ENCODE assay signal across 15 cellular contexts in the genomic region with DNA sequence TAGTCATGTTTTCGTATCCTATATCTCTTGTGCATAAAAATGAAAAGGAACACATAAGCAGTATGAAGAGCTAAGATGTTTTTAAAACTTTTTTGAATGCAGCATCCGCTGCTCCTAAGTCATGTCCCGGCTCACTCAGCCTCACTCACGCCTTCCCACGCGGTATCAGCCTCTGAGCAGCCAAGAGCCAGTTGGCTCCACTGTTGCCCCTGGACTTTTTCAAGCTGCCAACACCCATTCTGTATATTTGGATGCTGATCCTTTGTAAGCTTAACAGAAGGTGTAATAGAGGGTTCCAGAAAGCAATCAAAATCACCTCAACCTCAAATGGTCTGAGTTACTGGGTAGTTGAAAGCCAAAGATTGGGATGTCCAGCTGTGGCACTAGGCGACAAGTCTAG.
DNase-seq lines count a peak whose midpoint lies in the region; ATAC-seq and TF ChIP-seq lines count a peak whose summit lies in the region.
"Had no signal": no experiment of that assay in that cellular context is flagged by ENCODE, and none has a peak within 500 bp of the region (broad histone marks: within the 10 kb centered on the region; RNA-seq: fewer than 3 reads in every experiment).

No MANE protein-coding gene starts in this region.

- TF ChIP-seq POLR2A in heart left ventricle (IDR thresholded peaks at IDR 0.05) = no peak
- no peak for TF ChIP-seq POLR2A in GM18505 (IDR thresholded peaks at IDR 0.05; ENCODE audit: borderline replicate concordance, extremely low read depth, insufficient read depth, insufficient read length)

- no peaks in the 10 kb centered on the region for H3K27me3 ChIP-seq in heart left ventricle

- no peaks in the 10 kb centered on the region for H3K9me3 ChIP-seq in heart left ventricle
- H3K9me3 ChIP-seq: HAP-1 had no signal

- intact Hi-C loops in Right ventricle myocardium superior (cut with DNase I) = no loop called here
- intact Hi-C loops in heart left ventricle (cut with DNase I) = no loop called here
- intact Hi-C loops in left ventricle myocardium superior (cut with micrococcal nuclease) = no loop called here

- ATAC-seq in Right ventricle myocardium superior (ENCODE audit: poor library complexity) (peak; percentile 91), heart left ventricle (peak in 3 of 4 donors; percentile 78 to 93 (median 90)), left ventricle myocardium superior (peak; percentile 95), HG03159 (IDR thresholded peaks at IDR 0.05; ENCODE audit: unreplicated experiment) (no peak), GM18505 (IDR thresholded peaks at IDR 0.05; ENCODE audit: unreplicated experiment) (no peak)

- no peak overlapping the region for H3K27ac ChIP-seq in heart left ventricle

- TF ChIP-seq CTCF in heart left ventricle (IDR thresholded peaks at IDR 0.05) = no peak

- no peak overlapping the region for H3K4me3 ChIP-seq in heart left ventricle
- H3K4me3 ChIP-seq: HAP-1 had no signal

- H3K36me3 ChIP-seq in heart left ventricle = no peaks in the 10 kb centered on the region
- H3K36me3 ChIP-seq: HAP-1 had no signal

- DNase-seq in Right ventricle myocardium superior (no peak), heart left ventricle (peak in 1 of 5 donors; percentile 60), left ventricle myocardium superior (peak; percentile 53)
- DNase-seq in activated CD4-positive, alpha-beta T cell treated with anti-CD3 and anti-CD28 coated beads for 48 hours = no peak
- DNase-seq: C1 segment of cervical spinal cord; Calu3; CD4-positive, alpha-beta memory T cell; COR-L47; DMS79 treated with DMSO at 0.1 percent for 48 hours; GF-D8; GOT3; HFFc6 had no signal

- 61 to 80% (median 67%) methylated on average over 7 of the region's 7 CpGs for WGBS in heart left ventricle, 4 donors

- peaks cover 0 to 7% (median under 1%) of the 10 kb centered on the region in 12 donors for H3K4me1 ChIP-seq in heart left ventricle
- H3K4me1 ChIP-seq: HAP-1 had no signal

Comparison
In these comparisons a context has a peak if more than half of its experiments do, and no peak if none do; other contexts are left out.
1. ATAC-seq: peak in Right ventricle myocardium superior (single experiment), heart left ventricle (3 of 4) and left ventricle myocardium superior (single experiment); none in HG03159 (single experiment) and GM18505 (single experiment).